In genomic region chr11:134674974-134675373, GRCh38 we compare ENCODE assay signal across 8 cellular contexts.
"Had no signal": no experiment of that assay in that cellular context is flagged by ENCODE, and none has a peak within 500 bp of the region (broad histone marks: within the 10 kb centered on the region; RNA-seq: fewer than 3 reads in every experiment).

No MANE protein-coding gene starts in this region.

- FAIRE-seq: G401.6, GM12878, GM12891, GM12892, GM18507, GM19239 had no signal

- H3K4me3 ChIP-seq: GM12878 had no signal

- DNase-seq: GDM1, GF-D8 had no signal

- ATAC-seq: GM12878 had no signal
